Comparison of ENCODE assay signal across 8 cellular contexts in the genomic region with DNA sequence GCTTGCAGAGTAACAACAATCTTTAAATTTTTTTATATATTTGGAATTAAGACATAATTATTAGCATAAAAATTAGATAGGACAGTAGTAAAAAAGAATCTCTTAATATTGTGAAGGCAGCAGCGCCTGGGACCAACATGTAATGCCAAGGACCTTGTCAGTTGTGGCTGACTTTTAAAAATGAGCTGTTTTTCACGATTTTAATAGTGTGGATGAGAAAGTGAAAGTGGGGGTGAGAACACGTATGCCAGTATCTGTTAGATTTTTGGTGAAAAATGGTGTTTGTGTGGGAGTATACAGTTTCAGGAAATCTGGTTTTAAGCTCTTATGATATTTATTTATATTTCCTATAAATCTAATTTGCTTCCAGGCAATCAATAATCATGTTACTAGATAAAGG.
DNase-seq lines count a peak whose midpoint lies in the region; ATAC-seq, FAIRE-seq and TF ChIP-seq lines count a peak whose summit lies in the region.

No MANE protein-coding gene starts in this region.

- H3K27me3 ChIP-seq in Caco-2 (replicated peaks; ENCODE audit: control insufficient read depth, insufficient read depth, low read length) (no peaks in the 10 kb centered on the region), ascending aorta (no peaks in the 10 kb centered on the region)
- no peaks in the 10 kb centered on the region for H3K27me3 ChIP-seq in naive thymus-derived CD4-positive, alpha-beta T cell (ENCODE audit: control insufficient read depth in 2 of 2, insufficient read depth in 2 of 2, low read length in 2 of 2)

- no peaks in the 10 kb centered on the region for H3K27me3 Mint-ChIP-seq in Caco-2 (ENCODE audit: insufficient read depth, unreplicated experiment)
- no peaks in the 10 kb centered on the region for H3K27me3 Mint-ChIP-seq in naive thymus-derived CD4-positive, alpha-beta T cell

- FAIRE-seq in D721Med (lab: Jason Lieb, UNC): no peak

- TF ChIP-seq CTCF in Caco-2 (IDR thresholded peaks at IDR 0.05; ENCODE audit: insufficient read depth in 1 of 2, low read depth in 1 of 2, low read length in 1 of 2, severe bottlenecking in 1 of 2, unreplicated experiment in 1 of 2): no peak
- TF ChIP-seq CTCF in ascending aorta (IDR thresholded peaks at IDR 0.05): no peak
- no peak for TF ChIP-seq CTCF in D721Med (IDR thresholded peaks at IDR 0.05; ENCODE audit: insufficient read depth, missing control alignments)

- BruUV-seq in Caco-2 (replicated peaks; lab: Mats Ljungman, UMichigan): no TSS peak

- no peaks in the 10 kb centered on the region for H3K36me3 ChIP-seq in Caco-2 (ENCODE audit: control insufficient read depth, insufficient read depth, low read length)
- H3K36me3 ChIP-seq in ascending aorta: no peaks in the 10 kb centered on the region
- no peaks in the 10 kb centered on the region for H3K36me3 ChIP-seq in naive thymus-derived CD4-positive, alpha-beta T cell (ENCODE audit: control insufficient read depth in 2 of 3, insufficient read depth in 3 of 3, low read length in 3 of 3)

- H3K27ac Mint-ChIP-seq in Caco-2 (ENCODE audit: unreplicated experiment): peak overlapping the region; percentile 90
- H3K27ac Mint-ChIP-seq in naive thymus-derived CD4-positive, alpha-beta T cell: peak overlapping the region; percentile 74 to 99 (median 96)

- intact Hi-C loops in Caco-2 (cut with micrococcal nuclease; ENCODE audit: unreplicated experiment): loop anchor here (2.0 to 5.0 kb wide), 2 partner anchors 67 to 96 kb away; no protein-coding TSS in a partner anchor
- intact Hi-C loops in ascending aorta (cut with DNase I): loop anchor here (5.0 kb wide), 2 partner anchors 41 to 64 kb away; no protein-coding TSS in a partner anchor
- intact Hi-C loops in naive thymus-derived CD4-positive, alpha-beta T cell (cut with micrococcal nuclease): loop anchor here (2.0 to 10.0 kb wide), 14 partner anchors 17 to 1936 kb away; a partner anchor contains a TSS

- H3K36me3 Mint-ChIP-seq in Caco-2 (ENCODE audit: insufficient read depth, unreplicated experiment): peaks cover 50% of the 10 kb centered on the region
- peaks cover 0 to 24% (median 8%) of the 10 kb centered on the region in 5 donors for H3K36me3 Mint-ChIP-seq in naive thymus-derived CD4-positive, alpha-beta T cell

- H3K4me3 Mint-ChIP-seq in Caco-2 (ENCODE audit: unreplicated experiment): peak overlapping the region; percentile 76
- peak overlapping the region; percentile 78 to 96 (median 92) for H3K4me3 Mint-ChIP-seq in naive thymus-derived CD4-positive, alpha-beta T cell

- H3K9me3 Mint-ChIP-seq in Caco-2 (ENCODE audit: unreplicated experiment): peaks cover under 1% of the 10 kb centered on the region
- peaks cover 0 to 6% (median 0%) of the 10 kb centered on the region in 11 donors for H3K9me3 Mint-ChIP-seq in naive thymus-derived CD4-positive, alpha-beta T cell

- POLR2A ChIA-PET in Caco-2 (lab: Charles Lee): interaction anchor here (0.6 to 2.1 kb wide), 4 partner anchors 12 to 439 kb away, joined by 3 to 22 read pairs (median 6); no protein-coding TSS in a partner anchor
- POLR2A ChIA-PET in naive thymus-derived CD4-positive, alpha-beta T cell (lab: Charles Lee): interaction anchor here (0.6 to 4.3 kb wide), 14 partner anchors 11 to 1568 kb away, joined by 3 to 81 read pairs (median 6); a partner anchor contains a TSS

- ATAC-seq in HG03066 (IDR thresholded peaks at IDR 0.05; ENCODE audit: low read depth, unreplicated experiment) (peak; percentile 32), HG02973 (IDR thresholded peaks at IDR 0.05; ENCODE audit: unreplicated experiment) (no peak), HG03045 (IDR thresholded peaks at IDR 0.05; ENCODE audit: unreplicated experiment) (no peak)
- ATAC-seq in naive thymus-derived CD4-positive, alpha-beta T cell: no peak

- peaks cover 58% of the 10 kb centered on the region for H3K4me1 Mint-ChIP-seq in Caco-2 (ENCODE audit: low read depth, unreplicated experiment)
- peaks cover 34 to 72% (median 68%) of the 10 kb centered on the region in 7 donors for H3K4me1 Mint-ChIP-seq in naive thymus-derived CD4-positive, alpha-beta T cell

- CTCF ChIA-PET in Caco-2 (lab: Charles Lee): interaction anchor here (1.7 to 4.1 kb wide), 3 partner anchors 31 to 74 kb away, joined by 7 to 26 read pairs (median 25); no protein-coding TSS in a partner anchor
- CTCF ChIA-PET in naive thymus-derived CD4-positive, alpha-beta T cell (lab: Charles Lee): interaction anchor here (0.6 to 3.9 kb wide), 11 partner anchors 10 to 1661 kb away, joined by 3 to 19 read pairs (median 4); no protein-coding TSS in a partner anchor

- H3K4me3 ChIP-seq in Caco-2 (ENCODE audit: low read depth, low read length): peak overlapping the region; percentile 61
- peak overlapping the region; percentile 47 to 60 for H3K4me3 ChIP-seq in ascending aorta
- H3K4me3 ChIP-seq in naive thymus-derived CD4-positive, alpha-beta T cell (ENCODE audit: low read length): peak overlapping the region; percentile 65

- peak overlapping the region; percentile 77 to 80 for H3K27ac ChIP-seq in ascending aorta
- H3K27ac ChIP-seq in naive thymus-derived CD4-positive, alpha-beta T cell (ENCODE audit: low read depth, low read length): peak overlapping the region; percentile 78

- no peak for DNase-seq in Caco-2
- DNase-seq in ascending aorta (ENCODE audit: low spot score in 2 of 2): no peak
- peak in 6 of 9 donors; percentile 20 to 56 (median 46) for DNase-seq in naive thymus-derived CD4-positive, alpha-beta T cell
- DNase-seq in D721Med (ENCODE audit: insufficient read length, low spot score): no peak
- no peak for DNase-seq in activated gamma-delta T cell (lab: John Stamatoyannopoulos, UW)

- H3K9me3 ChIP-seq in Caco-2 (no peaks in the 10 kb centered on the region), ascending aorta (no peaks in the 10 kb centered on the region)
- no peaks in the 10 kb centered on the region for H3K9me3 ChIP-seq in naive thymus-derived CD4-positive, alpha-beta T cell (ENCODE audit: control insufficient read depth in 2 of 3, low read length in 3 of 3)

- H3K4me1 ChIP-seq in Caco-2 (peaks cover 50% of the 10 kb centered on the region), ascending aorta (peaks cover 0 to 29% of the 10 kb centered on the region in 2 donors)
- peaks cover 31 to 32% of the 10 kb centered on the region in 2 donors for H3K4me1 ChIP-seq in naive thymus-derived CD4-positive, alpha-beta T cell (ENCODE audit: control insufficient read depth in 2 of 2, insufficient read depth in 2 of 2, low read length in 2 of 2)

Comparison
In these comparisons a context has a peak if more than half of its experiments do, and no peak if none do; other contexts are left out.
1. DNase-seq: peak in naive thymus-derived CD4-positive, alpha-beta T cell (6 of 9); none in Caco-2 (0 of 2), ascending aorta (0 of 2), D721Med (single experiment) and activated gamma-delta T cell (single experiment).
2. Peak in every context shown above with its lines, with median percentiles within 50 percentile points of each other: H3K4me3 ChIP-seq.